ENCODE assay signal across 15 cellular contexts in the genomic region with DNA sequence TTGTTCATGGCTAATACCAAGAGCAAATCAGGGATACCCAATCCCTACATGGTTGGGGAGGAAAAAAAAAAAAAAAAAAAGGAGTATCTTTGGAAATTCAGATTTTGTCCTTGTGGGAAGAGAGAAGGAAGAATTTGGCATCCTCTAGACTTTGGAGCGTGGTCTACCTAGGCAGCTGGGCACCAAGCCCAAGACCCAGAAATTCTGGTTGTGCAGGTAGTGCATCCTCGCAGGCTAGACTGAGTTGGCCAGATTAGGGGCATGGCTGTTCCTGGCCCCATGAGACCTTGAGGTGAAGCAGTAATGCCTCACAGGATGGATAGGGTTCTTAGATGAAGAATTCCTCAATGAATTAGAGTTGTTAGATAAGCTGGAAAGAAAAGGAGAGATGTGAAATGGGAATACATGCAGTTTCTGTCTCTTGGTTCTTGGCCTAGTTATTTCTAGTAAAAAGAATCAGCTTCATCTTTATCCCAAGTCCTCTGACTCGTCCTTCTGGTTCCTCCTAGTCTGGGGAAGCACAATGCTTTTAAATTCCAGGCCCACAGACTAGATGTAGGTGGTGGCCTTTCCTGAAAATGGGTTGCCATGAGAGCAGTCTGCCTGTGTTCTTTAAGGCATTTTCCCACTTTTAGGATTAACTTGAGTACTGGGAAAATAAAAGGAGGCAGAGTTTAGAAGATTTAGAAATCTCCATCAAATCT.
DNase-seq lines count a peak whose midpoint lies in the region; ATAC-seq and TF ChIP-seq lines count a peak whose summit lies in the region.
"Had no signal": no experiment of that assay in that cellular context is flagged by ENCODE, and none has a peak within 500 bp of the region (broad histone marks: within the 10 kb centered on the region; RNA-seq: fewer than 3 reads in every experiment).

No MANE protein-coding gene starts in this region.

- H3K9me3 ChIP-seq in GM23248 (ENCODE audit: low read depth) (no peaks in the 10 kb centered on the region), adipocyte (ENCODE audit: control insufficient read depth, low read length) (no peaks in the 10 kb centered on the region), suprapubic skin (no peaks in the 10 kb centered on the region)
- H3K9me3 ChIP-seq: SJCRH30 had no signal

- peaks cover 34% of the 10 kb centered on the region for H3K4me1 ChIP-seq in GM23248 (ENCODE audit: insufficient read depth)
- peaks cover 24% of the 10 kb centered on the region for H3K4me1 ChIP-seq in adipocyte (ENCODE audit: control insufficient read depth, insufficient read depth, low read length)
- H3K4me1 ChIP-seq in suprapubic skin = peaks cover 28% of the 10 kb centered on the region
- H3K4me1 ChIP-seq: SJCRH30 had no signal

- no peak overlapping the region for H3K9ac ChIP-seq in GM23248
- H3K9ac ChIP-seq in adipocyte (ENCODE audit: low read length) = no peak overlapping the region

- no peak overlapping the region; the same call in 1 of the 2 replicates for H2AFZ ChIP-seq in GM23248

- no peaks in the 10 kb centered on the region for H4K20me1 ChIP-seq in GM23248 (ENCODE audit: insufficient read depth)

- no peak for ATAC-seq in HG03175 (IDR thresholded peaks at IDR 0.05; ENCODE audit: unreplicated experiment)

- H3K9me2 ChIP-seq in GM23248 (ENCODE audit: insufficient read depth) = no peaks in the 10 kb centered on the region

- 77 to 84% methylated on average over 3 of the region's 3 CpGs for WGBS in GM23248 (ENCODE audit: low coverage in 1 of 2, low lambda C conversion rate in 2 of 2, missing lambda C conversion rate in 2 of 2), 2 experiments
- WGBS in suprapubic skin = 55% methylated on average over 3 of the region's 3 CpGs

- H3K4me2 ChIP-seq in GM23248 (ENCODE audit: unreplicated experiment) = no peak overlapping the region

- no peak for TF ChIP-seq EP300 in suprapubic skin (IDR thresholded peaks at IDR 0.05)

- H3K36me3 ChIP-seq in GM23248 (ENCODE audit: low read depth) = no peaks in the 10 kb centered on the region
- H3K36me3 ChIP-seq in adipocyte (ENCODE audit: control insufficient read depth, insufficient read depth, low read length, severe bottlenecking) = no peaks in the 10 kb centered on the region
- no peaks in the 10 kb centered on the region for H3K36me3 ChIP-seq in suprapubic skin
- H3K36me3 ChIP-seq: SJCRH30 had no signal

- H3K27ac ChIP-seq in GM23248 = peak overlapping the region; percentile 66
- H3K27ac ChIP-seq in suprapubic skin = peak overlapping the region; percentile 59
- H3K27ac ChIP-seq: RWPE1, SJCRH30 had no signal

- no peak for TF ChIP-seq POLR2A in suprapubic skin (IDR thresholded peaks at IDR 0.05)

- peaks cover 25% of the 10 kb centered on the region for H3F3A ChIP-seq in GM23248 (ENCODE audit: insufficient read depth)

- no peak for TF ChIP-seq CTCF in suprapubic skin (IDR thresholded peaks at IDR 0.05)

- H3K79me2 ChIP-seq in GM23248 (ENCODE audit: insufficient read depth) = no peaks in the 10 kb centered on the region

- peak; percentile 67 for DNase-seq in GM23248
- peak; percentile 23 for DNase-seq in adipocyte (ENCODE audit: low read depth)
- DNase-seq in kidney tubule cell (ENCODE audit: low spot score) = peak; percentile 9
- DNase-seq in suprapubic skin (ENCODE audit: low spot score in 2 of 2) = no peak
- DNase-seq in NCI-H2227 treated with DMSO at 0.1 percent for 48 hours (lab: John Stamatoyannopoulos, UW) = no peak
- no peak for DNase-seq in activated naive CD4-positive, alpha-beta T cell treated with Interleukin-2 at 50 U/mL for 16 hours
- DNase-seq: CD8-positive, alpha-beta memory T cell; DND-41; GF-D8; NCI-H1436; NCI-H2171 treated with DMSO at 0.1 percent for 48 hours; NCI-H748 treated with DMSO at 0.1 percent for 48 hours; SJCRH30 had no signal

- H3K27me3 ChIP-seq in GM23248 (replicated peaks; ENCODE audit: insufficient read depth) (no peaks in the 10 kb centered on the region), adipocyte (replicated peaks; ENCODE audit: control insufficient read depth, insufficient read depth, low read length) (no peaks in the 10 kb centered on the region), suprapubic skin (no peaks in the 10 kb centered on the region)
- H3K27me3 ChIP-seq: SJCRH30 had no signal

- H3K4me3 ChIP-seq in GM23248 = no peak overlapping the region
- H3K4me3 ChIP-seq in adipocyte (ENCODE audit: low read length) = no peak overlapping the region
- no peak overlapping the region for H3K4me3 ChIP-seq in suprapubic skin
- H3K4me3 ChIP-seq: SJCRH30 had no signal

- in situ Hi-C loops in GM23248 (cut with MboI) = no loop called here

Comparison
In these comparisons a context has a peak if more than half of its experiments do, and no peak if none do; other contexts are left out.
1. DNase-seq: peak in GM23248 (single experiment), adipocyte (single experiment) and kidney tubule cell (single experiment); none in suprapubic skin (0 of 2), NCI-H2227 treated with DMSO at 0.1 percent for 48 hours (single experiment) and activated naive CD4-positive, alpha-beta T cell treated with Interleukin-2 at 50 U/mL for 16 hours (single experiment).